ENCODE assay signal across 7 cellular contexts in the genomic region with DNA sequence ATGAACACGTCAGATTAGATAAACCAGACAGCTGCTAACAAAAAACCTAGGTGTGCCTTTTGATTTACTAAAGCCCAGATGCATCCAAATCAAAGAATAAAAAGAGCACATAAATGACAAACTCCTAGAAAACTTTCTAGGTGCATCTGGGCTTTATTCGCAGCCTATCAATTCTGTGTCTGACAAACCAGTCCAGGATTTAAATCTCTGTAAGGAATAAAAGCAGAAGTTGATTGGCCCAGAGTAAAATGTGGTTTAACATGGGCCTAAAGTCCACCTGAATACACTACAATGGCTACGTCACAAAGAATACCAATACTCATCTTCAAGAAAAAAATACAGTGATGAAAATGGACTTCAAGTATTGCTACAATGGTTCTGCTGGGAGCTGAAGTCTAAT.
"Had no signal": no experiment of that assay in that cellular context is flagged by ENCODE, and none has a peak within 500 bp of the region (broad histone marks: within the 10 kb centered on the region; RNA-seq: fewer than 3 reads in every experiment).

No MANE protein-coding gene starts in this region.

- H3K27ac ChIP-seq: HL-60, KMS-11 had no signal

- H3K4me2 ChIP-seq: KMS-11 had no signal

- H3K9ac ChIP-seq: KMS-11 had no signal

- FAIRE-seq: HepG2, HTR-8/SVneo had no signal

- DNase-seq: IMR-90, KBM-7, KG1 had no signal

- ATAC-seq: HepG2 had no signal
